ENCODE assay signal across 8 cellular contexts in genomic region chr3:171459130-171459941, GRCh38. TPM values are rescaled to one million over a fixed set of nuclear protein-coding genes. Genes with fewer than 3 reads are reported as not detected.
DNase-seq lines count a peak whose midpoint lies in the region; ATAC-seq and TF ChIP-seq lines count a peak whose summit lies in the region.

No MANE protein-coding gene starts in this region.

- POLR2A ChIA-PET in WTC11 (lab: Charles Lee) = no interaction called here

- DNase-seq in DMS53 treated with DMSO at 0.1 percent for 48 hours (lab: John Stamatoyannopoulos, UW; ENCODE audit: unreplicated experiment) (peak; percentile 34), MG63 (peak; percentile 13), WTC11 (ENCODE audit: low spot score) (peak; percentile 45), left colon (peak; percentile 69 to 71)
- peak; percentile 33 to 46 for DNase-seq in central memory CD8-positive, alpha-beta T cell (ENCODE audit: low spot score in 2 of 2)
- DNase-seq in stimulated activated CD4-positive, alpha-beta T cell treated with anti-CD3 and anti-CD28 coated beads, Interleukin-1b, Interleukin-23, amount 100 ng/mL, for 48 hours = peak; percentile 37

- intact Hi-C loops in left colon (cut with DNase I, micrococcal nuclease) = no loop called here

- 0 out of 2 replicates have a peak, but pooled peaks cover 2% of the 10 kb centered on the region for H3K36me3 Mint-ChIP-seq in WTC11
- peaks cover 34% of the 10 kb centered on the region for H3K36me3 Mint-ChIP-seq in central memory CD8-positive, alpha-beta T cell (ENCODE audit: insufficient read depth)

- H3K36me3 ChIP-seq in MG63 = no peaks in the 10 kb centered on the region

- peaks cover 29% of the 10 kb centered on the region for H3K27me3 ChIP-seq in MG63

- H3K27me3 Mint-ChIP-seq in WTC11 (ENCODE audit: low read depth) = no peaks in the 10 kb centered on the region
- H3K27me3 Mint-ChIP-seq in central memory CD8-positive, alpha-beta T cell = no peaks in the 10 kb centered on the region

- no peak for TF ChIP-seq CTCF in WTC11 (IDR thresholded peaks at IDR 0.05)

- CTCF ChIA-PET in WTC11 (lab: Charles Lee) = interaction anchor here (1.0 kb wide), 1 partner anchor 313 kb away, joined by 3 read pairs; no protein-coding TSS in a partner anchor

- peak overlapping the region; percentile 95 for H3K4me3 Mint-ChIP-seq in WTC11
- H3K4me3 Mint-ChIP-seq in central memory CD8-positive, alpha-beta T cell = peak overlapping the region; percentile 92

- H3K9me3 ChIP-seq in MG63 = no peaks in the 10 kb centered on the region

- no peaks in the 10 kb centered on the region for H3K9me3 Mint-ChIP-seq in WTC11
- H3K9me3 Mint-ChIP-seq in central memory CD8-positive, alpha-beta T cell = no peaks in the 10 kb centered on the region

- H3K27ac Mint-ChIP-seq in WTC11 = peak overlapping the region; percentile 55
- H3K27ac Mint-ChIP-seq in central memory CD8-positive, alpha-beta T cell (ENCODE audit: low read depth) = peak overlapping the region; percentile 91

- peaks cover 28% of the 10 kb centered on the region for H3K4me1 Mint-ChIP-seq in WTC11
- H3K4me1 Mint-ChIP-seq in central memory CD8-positive, alpha-beta T cell = peaks cover 59% of the 10 kb centered on the region

- H3K4me3 ChIP-seq in MG63 = peak overlapping the region; percentile 53

- ATAC-seq in WTC11 (no peak), left colon (peak; percentile 56), GM21528 (IDR thresholded peaks at IDR 0.05; ENCODE audit: low FRiP score, unreplicated experiment) (no peak), HG03571 (IDR thresholded peaks at IDR 0.05; ENCODE audit: unreplicated experiment) (no peak)
- peak; percentile 20 for ATAC-seq in central memory CD8-positive, alpha-beta T cell (replicated peaks; ENCODE audit: extremely low read depth, poor library complexity, severe bottlenecking)

TF ChIP-seq in WTC11, 78 proteins besides CTCF, POLR2A, EP300 and RAD21 (continues in another document):
- no peak for TF ChIP-seq OVOL2 (CRISPR knock-in tag; IDR thresholded peaks at IDR 0.05; ENCODE audit: borderline replicate concordance)
- TF ChIP-seq MAX (CRISPR knock-in tag; IDR thresholded peaks at IDR 0.05) = peak; percentile 16; the same call in 1 of the 2 replicates
- no peak for TF ChIP-seq E2F1 (CRISPR knock-in tag; IDR thresholded peaks at IDR 0.05)
- no peak for TF ChIP-seq CBFB (CRISPR knock-in tag; IDR thresholded peaks at IDR 0.05; ENCODE audit: low read depth)
- TF ChIP-seq FOXP4 (CRISPR knock-in tag; IDR thresholded peaks at IDR 0.05) = no peak
- no peak for TF ChIP-seq ATF3 (CRISPR knock-in tag; conservative IDR thresholded peaks at IDR 0.05)
- TF ChIP-seq AFF4 (CRISPR knock-in tag; IDR thresholded peaks at IDR 0.05; ENCODE audit: borderline replicate concordance) = no peak
- no peak for TF ChIP-seq ZNF396 (CRISPR knock-in tag; IDR thresholded peaks at IDR 0.05; ENCODE audit: borderline replicate concordance)
- no peak for TF ChIP-seq AR (CRISPR knock-in tag; IDR thresholded peaks at IDR 0.05)
- TF ChIP-seq TCF7 (CRISPR knock-in tag; IDR thresholded peaks at IDR 0.05; ENCODE audit: low read depth) = no peak
- no peak for TF ChIP-seq ETV6 (CRISPR knock-in tag; IDR thresholded peaks at IDR 0.05)

RNA-seq across cellular contexts. Expression of gene TNIK, which starts 0.9 kb away (rescaled TPM):
- total RNA-seq in MG63 (2014; rRNA removed; shearing (Covaris generic); ENCODE audit: low replicate concordance) = 0.07 TPM in 2 replicates
- total RNA-seq in WTC11 (2021) (50.3 to 53.0 TPM (median 51.9 TPM) in 3 replicates), left colon (10 to 100 TPM; 30.5 to 32.1 TPM)

Comparison
In these comparisons a context has a peak if more than half of its experiments do, and no peak if none do; other contexts are left out.
1. DNase-seq: peak in every context shown above with its lines; median percentile 70 in left colon; 45 in WTC11; 40 in central memory CD8-positive, alpha-beta T cell; 37 in stimulated activated CD4-positive, alpha-beta T cell treated with anti-CD3 and anti-CD28 coated beads, Interleukin-1b, Interleukin-23, amount 100 ng/mL, for 48 hours; 34 in DMS53 treated with DMSO at 0.1 percent for 48 hours; 13 in MG63.
2. ATAC-seq: peak in central memory CD8-positive, alpha-beta T cell (single experiment) and left colon (single experiment); none in WTC11 (single experiment), GM21528 (single experiment) and HG03571 (single experiment).
3. RNA of gene TNIK, which starts 0.9 kb away (total RNA-seq): 50.3 to 53.0 TPM in WTC11 and 30.5 to 32.1 TPM in left colon; 0.07 TPM in MG63; every median in the first group is over 10 times any median in the second.